18 cellular contexts compared by ENCODE assay signal in genomic region chr4:89114100-89114499, GRCh38. TPM values are rescaled to one million over a fixed set of nuclear protein-coding genes. Genes with fewer than 3 reads are reported as not detected.
DNase-seq lines count a peak whose midpoint lies in the region; ATAC-seq and TF ChIP-seq lines count a peak whose summit lies in the region.
"Had no signal": no experiment of that assay in that cellular context is flagged by ENCODE, and none has a peak within 500 bp of the region (broad histone marks: within the 10 kb centered on the region; RNA-seq: fewer than 3 reads in every experiment).

No MANE protein-coding gene starts in this region.

- peaks cover 15% of the 10 kb centered on the region for H3K4me1 Mint-ChIP-seq in activated CD4-positive, alpha-beta memory T cell treated with anti-CD3 and anti-CD28 coated beads for 36 hours (ENCODE audit: low read depth)
- peaks cover 29% of the 10 kb centered on the region for H3K4me1 Mint-ChIP-seq in activated CD4-positive, alpha-beta memory T cell treated with anti-CD3 and anti-CD28 coated beads, Interleukin-2, amount 10 ng/mL, durations not matched to agents 7 days and 5 days
- H3K4me1 Mint-ChIP-seq in progenitor cell of endocrine pancreas (ENCODE audit: low read depth): peaks cover 24% of the 10 kb centered on the region
- peaks cover 31% of the 10 kb centered on the region for H3K4me1 Mint-ChIP-seq in stimulated activated naive CD8-positive, alpha-beta T cell treated with anti-CD3 and anti-CD28 coated beads, Interleukin-15, amount 100 ng/mL, for 72 hours

- H3K27me3 Mint-ChIP-seq in activated CD4-positive, alpha-beta memory T cell treated with anti-CD3 and anti-CD28 coated beads for 36 hours: peaks cover 11% of the 10 kb centered on the region
- H3K27me3 Mint-ChIP-seq in activated CD4-positive, alpha-beta memory T cell treated with anti-CD3 and anti-CD28 coated beads, Interleukin-2, amount 10 ng/mL, durations not matched to agents 7 days and 5 days: peaks cover 18% of the 10 kb centered on the region
- peaks cover 13% of the 10 kb centered on the region for H3K27me3 Mint-ChIP-seq in progenitor cell of endocrine pancreas
- H3K27me3 Mint-ChIP-seq in stimulated activated naive CD8-positive, alpha-beta T cell treated with anti-CD3 and anti-CD28 coated beads, Interleukin-15, amount 100 ng/mL, for 72 hours: peaks cover 20% of the 10 kb centered on the region

- H3K4me3 Mint-ChIP-seq in activated CD4-positive, alpha-beta memory T cell treated with anti-CD3 and anti-CD28 coated beads for 36 hours: no peak overlapping the region
- no peak overlapping the region for H3K4me3 Mint-ChIP-seq in activated CD4-positive, alpha-beta memory T cell treated with anti-CD3 and anti-CD28 coated beads, Interleukin-2, amount 10 ng/mL, durations not matched to agents 7 days and 5 days
- H3K4me3 Mint-ChIP-seq in progenitor cell of endocrine pancreas (ENCODE audit: low read depth): no peak overlapping the region
- H3K4me3 Mint-ChIP-seq in stimulated activated naive CD8-positive, alpha-beta T cell treated with anti-CD3 and anti-CD28 coated beads, Interleukin-15, amount 100 ng/mL, for 72 hours: no peak overlapping the region
- H3K4me3 Mint-ChIP-seq: activated T-helper 17 cell treated with anti-CD3 and anti-CD28 coated beads, Interleukin-2, amount 50 U/mL, for 72 hours; central memory CD8-positive, alpha-beta T cell had no signal

- peak; percentile 35 for DNase-seq in activated CD4-positive, alpha-beta memory T cell treated with anti-CD3 and anti-CD28 coated beads for 36 hours
- DNase-seq in activated CD4-positive, alpha-beta memory T cell treated with anti-CD3 and anti-CD28 coated beads, Interleukin-2, amount 10 ng/mL, durations not matched to agents 7 days and 5 days: no peak
- DNase-seq in progenitor cell of endocrine pancreas (ENCODE audit: low spot score, unreplicated experiment) (no peak), HT-29 (ENCODE audit: low spot score) (no peak), NCI-H1436 treated with DMSO at 0.1 percent for 48 hours (lab: John Stamatoyannopoulos, UW) (no peak)
- DNase-seq in stimulated activated naive CD8-positive, alpha-beta T cell treated with anti-CD3 and anti-CD28 coated beads, Interleukin-15, amount 100 ng/mL, for 72 hours: no peak
- DNase-seq: adrenal gland; CD4-positive, CD25-positive, alpha-beta regulatory T cell; DMS53; IMR-90; stimulated activated naive CD4-positive, alpha-beta T cell; SW 1271 had no signal

- CTCF ChIA-PET in activated CD4-positive, alpha-beta memory T cell treated with anti-CD3 and anti-CD28 coated beads for 36 hours (lab: Charles Lee): no interaction called here
- CTCF ChIA-PET in activated CD4-positive, alpha-beta memory T cell treated with anti-CD3 and anti-CD28 coated beads, Interleukin-2, amount 10 ng/mL, durations not matched to agents 7 days and 5 days (lab: Charles Lee): no interaction called here

- intact Hi-C loops in activated CD4-positive, alpha-beta memory T cell treated with anti-CD3 and anti-CD28 coated beads for 36 hours (cut with micrococcal nuclease): loop anchor here (5.0 to 10.0 kb wide), 5 partner anchors 149 to 723 kb away; partner anchors contain the start of genes HERC3 and SNCA

- ATAC-seq in GM21576 (IDR thresholded peaks at IDR 0.05; ENCODE audit: unreplicated experiment) (peak; percentile 32), HG03103 (IDR thresholded peaks at IDR 0.05; ENCODE audit: low read depth, unreplicated experiment) (peak; percentile 24)
- ATAC-seq in stimulated activated naive CD8-positive, alpha-beta T cell treated with anti-CD3 and anti-CD28 coated beads, Interleukin-15, amount 100 ng/mL, for 72 hours: no peak
- ATAC-seq: activated T-helper 17 cell treated with anti-CD3 and anti-CD28 coated beads, Interleukin-2, amount 50 U/mL, for 72 hours; HCT116 had no signal

- H3K36me3 Mint-ChIP-seq in activated CD4-positive, alpha-beta memory T cell treated with anti-CD3 and anti-CD28 coated beads for 36 hours: peaks cover 15% of the 10 kb centered on the region
- peaks cover 14% of the 10 kb centered on the region for H3K36me3 Mint-ChIP-seq in activated CD4-positive, alpha-beta memory T cell treated with anti-CD3 and anti-CD28 coated beads, Interleukin-2, amount 10 ng/mL, durations not matched to agents 7 days and 5 days (ENCODE audit: low read depth)
- peaks cover 4% of the 10 kb centered on the region for H3K36me3 Mint-ChIP-seq in progenitor cell of endocrine pancreas (ENCODE audit: insufficient read depth)

- H3K27ac Mint-ChIP-seq in activated CD4-positive, alpha-beta memory T cell treated with anti-CD3 and anti-CD28 coated beads for 36 hours: no peak overlapping the region
- H3K27ac Mint-ChIP-seq in activated CD4-positive, alpha-beta memory T cell treated with anti-CD3 and anti-CD28 coated beads, Interleukin-2, amount 10 ng/mL, durations not matched to agents 7 days and 5 days: no peak overlapping the region
- H3K27ac Mint-ChIP-seq in progenitor cell of endocrine pancreas: peak overlapping the region; percentile 77
- no peak overlapping the region for H3K27ac Mint-ChIP-seq in stimulated activated naive CD8-positive, alpha-beta T cell treated with anti-CD3 and anti-CD28 coated beads, Interleukin-15, amount 100 ng/mL, for 72 hours
- H3K27ac Mint-ChIP-seq: activated T-helper 17 cell treated with anti-CD3 and anti-CD28 coated beads, Interleukin-2, amount 50 U/mL, for 72 hours; CD4-positive, CD25-positive, alpha-beta regulatory T cell; type B pancreatic cell had no signal

- POLR2A ChIA-PET in activated CD4-positive, alpha-beta memory T cell treated with anti-CD3 and anti-CD28 coated beads for 36 hours (lab: Charles Lee): no interaction called here
- POLR2A ChIA-PET in activated CD4-positive, alpha-beta memory T cell treated with anti-CD3 and anti-CD28 coated beads, Interleukin-2, amount 10 ng/mL, durations not matched to agents 7 days and 5 days (lab: Charles Lee): no interaction called here

- no peak for TF ChIP-seq CTCF in progenitor cell of endocrine pancreas (IDR thresholded peaks at IDR 0.05; ENCODE audit: unreplicated experiment)

- H3K9me3 Mint-ChIP-seq in activated CD4-positive, alpha-beta memory T cell treated with anti-CD3 and anti-CD28 coated beads for 36 hours: peaks cover 25% of the 10 kb centered on the region
- H3K9me3 Mint-ChIP-seq in activated CD4-positive, alpha-beta memory T cell treated with anti-CD3 and anti-CD28 coated beads, Interleukin-2, amount 10 ng/mL, durations not matched to agents 7 days and 5 days: no peaks in the 10 kb centered on the region
- no peaks in the 10 kb centered on the region for H3K9me3 Mint-ChIP-seq in progenitor cell of endocrine pancreas (ENCODE audit: low read depth)
- peaks cover 13 to 20% of the 10 kb centered on the region in 2 donors for H3K9me3 Mint-ChIP-seq in stimulated activated naive CD8-positive, alpha-beta T cell treated with anti-CD3 and anti-CD28 coated beads, Interleukin-15, amount 100 ng/mL, for 72 hours

RNA-seq across cellular contexts. Expression of gene TIGD2, which starts 2.8 kb away (rescaled TPM):
- 1 to 10 TPM; 1.1 to 1.4 TPM for total RNA-seq in activated CD4-positive, alpha-beta memory T cell treated with anti-CD3 and anti-CD28 coated beads for 36 hours
- total RNA-seq in activated CD4-positive, alpha-beta memory T cell treated with anti-CD3 and anti-CD28 coated beads, Interleukin-2, amount 10 ng/mL, durations not matched to agents 7 days and 5 days: 1 to 10 TPM; 3.9 to 4.7 TPM
- total RNA-seq in progenitor cell of endocrine pancreas: 9.2 and 9.8 TPM in 2 replicates
- 4.8 and 7.2 TPM in 2 replicates for total RNA-seq in HT-29 (2014; rRNA removed; shearing (Covaris generic))

RNA-seq across cellular contexts. Expression of gene FAM13A, which starts 57.1 kb away (rescaled TPM):
- total RNA-seq in activated CD4-positive, alpha-beta memory T cell treated with anti-CD3 and anti-CD28 coated beads for 36 hours: 1 to 10 TPM; 2.3 to 2.6 TPM
- total RNA-seq in activated CD4-positive, alpha-beta memory T cell treated with anti-CD3 and anti-CD28 coated beads, Interleukin-2, amount 10 ng/mL, durations not matched to agents 7 days and 5 days: 10 to 100 TPM in 1 of 2 experiments, 1 to 10 TPM in 1; 9.5 to 10.1 TPM
- total RNA-seq in progenitor cell of endocrine pancreas: 29.5 and 31.2 TPM in 2 replicates
- total RNA-seq in HT-29 (2014; rRNA removed; shearing (Covaris generic)): 6.6 and 7.1 TPM in 2 replicates
